ENCODE assay signal across 1 cellular context in genomic region chr6:156689656-156690055, GRCh38.
TF ChIP-seq lines count a peak whose summit lies in the region.

No MANE protein-coding gene starts in this region.

TF ChIP-seq in K562, 482 proteins besides CTCF, POLR2A, EP300 and RAD21 (continued from another document):
- TF ChIP-seq BCL6 (CRISPR knock-in tag; IDR thresholded peaks at IDR 0.05): no peak
TF ChIP-seq in K562: peak in this region for 0.
